ENCODE assay signal across 8 cellular contexts in genomic region chr10:8130973-8131911, GRCh38.
DNase-seq lines count a peak whose midpoint lies in the region; ATAC-seq and TF ChIP-seq lines count a peak whose summit lies in the region.

No MANE protein-coding gene starts in this region.

- no peak for TF ChIP-seq CTCF in OCI-LY7 (conservative IDR thresholded peaks at IDR 0.05; ENCODE audit: low read length)
- no peak for TF ChIP-seq CTCF in gastrocnemius medialis (IDR thresholded peaks at IDR 0.05 in 4 of 5, conservative IDR thresholded peaks at IDR 0.05 in 1 of 5)
- no peak for TF ChIP-seq CTCF in omental fat pad (IDR thresholded peaks at IDR 0.05)

- H3K27ac ChIP-seq in OCI-LY7 (ENCODE audit: low read depth, low read length, poor library complexity, severe bottlenecking) (no peak overlapping the region), gastrocnemius medialis (no peak overlapping the region)

- peaks cover 4% of the 10 kb centered on the region for H3K27me3 Mint-ChIP-seq in activated CD4-positive, alpha-beta T cell treated with anti-CD3 and anti-CD28 coated beads, Interleukin-2, amount 10 ng/mL, durations not matched to agents 24 days and 14 days

- intact Hi-C loops in activated CD4-positive, alpha-beta T cell treated with anti-CD3 and anti-CD28 coated beads, Interleukin-2, amount 10 ng/mL, durations not matched to agents 24 days and 14 days (cut with micrococcal nuclease): loop anchor here (1.0 to 10.0 kb wide), 9 partner anchors 65 to 960 kb away; partner anchors contain the start of gene GATA3
- intact Hi-C loops in OCI-LY7 (cut with micrococcal nuclease; ENCODE audit: unreplicated experiment) (no loop called here), gastrocnemius medialis (cut with DNase I; ENCODE audit: low total_unique reads) (no loop called here)

- H3K4me3 ChIP-seq in OCI-LY7 (ENCODE audit: low read depth, low read length, poor library complexity, severe bottlenecking): no peak overlapping the region
- H3K4me3 ChIP-seq in gastrocnemius medialis: no peak overlapping the region

- H2AFZ ChIP-seq in OCI-LY7 (ENCODE audit: low read length): no peak overlapping the region

- H3K36me3 ChIP-seq in OCI-LY7 (ENCODE audit: insufficient read depth, low read length) (no peaks in the 10 kb centered on the region), gastrocnemius medialis (no peaks in the 10 kb centered on the region)

- CTCF ChIA-PET in OCI-LY7 (lab: Charles Lee; ENCODE audit: unreplicated experiment): no interaction called here

- H3K4me2 ChIP-seq in OCI-LY7 (ENCODE audit: low read length): no peak overlapping the region

- POLR2A ChIA-PET in OCI-LY7 (lab: Charles Lee): interaction anchor here (0.7 kb wide), 1 partner anchor 21 kb away, joined by 4 read pairs; no protein-coding TSS in a partner anchor

- H3K9me3 Mint-ChIP-seq in activated CD4-positive, alpha-beta T cell treated with anti-CD3 and anti-CD28 coated beads, Interleukin-2, amount 10 ng/mL, durations not matched to agents 24 days and 14 days: peaks cover 25% of the 10 kb centered on the region

- peaks cover 2% of the 10 kb centered on the region for H3K36me3 Mint-ChIP-seq in activated CD4-positive, alpha-beta T cell treated with anti-CD3 and anti-CD28 coated beads, Interleukin-2, amount 10 ng/mL, durations not matched to agents 24 days and 14 days (ENCODE audit: low read depth)

- no peaks in the 10 kb centered on the region; the same call in 1 of the 2 replicates for H4K20me1 ChIP-seq in OCI-LY7 (ENCODE audit: insufficient read depth, low read length)

- peak; percentile 63 for DNase-seq in activated CD8-positive, alpha-beta memory T cell treated with anti-CD3 and anti-CD28 coated beads for 24 hours
- DNase-seq in activated CD8-positive, alpha-beta memory T cell treated with anti-CD3 and anti-CD28 coated beads, Interleukin-2, amount 50 U/mL, for 4 hours: no peak
- DNase-seq in activated CD4-positive, alpha-beta T cell treated with anti-CD3 and anti-CD28 coated beads, Interleukin-2, amount 10 ng/mL, durations not matched to agents 24 days and 14 days: peak; percentile 84
- peak; percentile 8 for DNase-seq in stimulated activated CD8-positive, alpha-beta memory T cell treated with anti-CD3 and anti-CD28 coated beads, Interleukin-4, amount 100 ng/mL, for 24 hours (ENCODE audit: low read depth)
- DNase-seq in OCI-LY7 (ENCODE audit: low spot score) (no peak), gastrocnemius medialis (no peak), omental fat pad (ENCODE audit: low spot score) (no peak)

- no peaks in the 10 kb centered on the region for H3K27me3 ChIP-seq in gastrocnemius medialis

- H3K4me3 Mint-ChIP-seq in activated CD4-positive, alpha-beta T cell treated with anti-CD3 and anti-CD28 coated beads, Interleukin-2, amount 10 ng/mL, durations not matched to agents 24 days and 14 days: peak overlapping the region; percentile 22

- in situ Hi-C loops in gastrocnemius medialis (cut with MboI; ENCODE audit: low sequenced_read_pairs in 4 of 4): no loop called here

- H3K27ac Mint-ChIP-seq in activated CD4-positive, alpha-beta T cell treated with anti-CD3 and anti-CD28 coated beads, Interleukin-2, amount 10 ng/mL, durations not matched to agents 24 days and 14 days: peak overlapping the region; percentile 75

- no peaks in the 10 kb centered on the region for H3K79me2 ChIP-seq in OCI-LY7 (ENCODE audit: insufficient read depth, low read depth, low read length)

- H3K9me3 ChIP-seq in OCI-LY7 (ENCODE audit: low read length): no peaks in the 10 kb centered on the region
- H3K9me3 ChIP-seq in gastrocnemius medialis: no peaks in the 10 kb centered on the region

- TF ChIP-seq POLR2A in gastrocnemius medialis (IDR thresholded peaks at IDR 0.05): no peak

- no TSS peak for BruUV-seq in OCI-LY7 (replicated peaks; lab: Mats Ljungman, UMichigan)

- H3K4me1 ChIP-seq in OCI-LY7 (ENCODE audit: insufficient read depth, low read length, poor library complexity, severe bottlenecking) (no peaks in the 10 kb centered on the region), gastrocnemius medialis (no peaks in the 10 kb centered on the region)

- ATAC-seq in HG03159 (IDR thresholded peaks at IDR 0.05; ENCODE audit: unreplicated experiment) (peak; percentile 65), gastrocnemius medialis (no peak), omental fat pad (ENCODE audit: low FRiP score) (no peak)

- peaks cover 46% of the 10 kb centered on the region for H3K4me1 Mint-ChIP-seq in activated CD4-positive, alpha-beta T cell treated with anti-CD3 and anti-CD28 coated beads, Interleukin-2, amount 10 ng/mL, durations not matched to agents 24 days and 14 days

- no peaks in the 10 kb centered on the region for H3K9me2 ChIP-seq in OCI-LY7 (ENCODE audit: insufficient read depth, low read length)

Comparison
In these comparisons a context has a peak if more than half of its experiments do, and no peak if none do; other contexts are left out.
1. DNase-seq: peak in activated CD8-positive, alpha-beta memory T cell treated with anti-CD3 and anti-CD28 coated beads for 24 hours (single experiment), activated CD4-positive, alpha-beta T cell treated with anti-CD3 and anti-CD28 coated beads, Interleukin-2, amount 10 ng/mL, durations not matched to agents 24 days and 14 days (single experiment) and stimulated activated CD8-positive, alpha-beta memory T cell treated with anti-CD3 and anti-CD28 coated beads, Interleukin-4, amount 100 ng/mL, for 24 hours (single experiment); none in activated CD8-positive, alpha-beta memory T cell treated with anti-CD3 and anti-CD28 coated beads, Interleukin-2, amount 50 U/mL, for 4 hours (single experiment), OCI-LY7 (single experiment), gastrocnemius medialis (0 of 2) and omental fat pad (single experiment).